9 cellular contexts compared by ENCODE assay signal in the genomic region with DNA sequence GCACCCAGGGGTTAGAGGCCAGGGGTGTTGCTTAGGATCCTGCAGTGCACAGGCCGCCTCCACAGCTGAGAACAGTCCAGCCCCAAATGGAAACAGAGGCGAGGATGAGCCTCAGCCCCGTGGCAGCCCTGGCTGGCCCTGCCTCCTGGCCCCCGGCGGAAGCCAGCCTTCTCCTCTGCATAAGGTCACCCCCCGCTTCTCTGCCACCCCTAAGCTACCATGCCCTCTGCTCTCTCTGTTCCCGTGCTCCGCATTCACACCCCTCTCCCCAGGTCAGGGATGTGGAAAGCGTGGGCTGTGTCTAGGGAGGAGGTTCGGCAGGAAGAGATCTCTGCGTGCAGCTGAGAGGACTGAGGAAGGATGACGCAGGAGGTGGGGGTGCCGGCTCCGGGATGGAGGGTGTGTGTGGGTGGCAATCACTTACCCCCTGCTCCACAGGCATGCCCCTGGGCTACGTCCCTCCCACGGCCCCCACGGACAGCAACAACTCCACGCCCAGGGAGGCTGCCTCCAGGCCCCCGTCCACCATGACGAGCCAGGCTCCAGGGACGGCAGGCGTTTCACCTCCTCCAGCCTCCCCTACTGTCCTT. TPM values are rescaled to one million over a fixed set of nuclear protein-coding genes. Genes with fewer than 3 reads are reported as not detected.
DNase-seq lines count a peak whose midpoint lies in the region; ATAC-seq and TF ChIP-seq lines count a peak whose summit lies in the region.
"Had no signal": no experiment of that assay in that cellular context is flagged by ENCODE, and none has a peak within 500 bp of the region (broad histone marks: within the 10 kb centered on the region; RNA-seq: fewer than 3 reads in every experiment).

No MANE protein-coding gene starts in this region.

- H3K4me1 Mint-ChIP-seq in activated CD8-positive, alpha-beta memory T cell treated with anti-CD3 and anti-CD28 coated beads, Interleukin-2, amount 10 ng/mL, durations not matched to agents 7 days and 5 days: no peaks in the 10 kb centered on the region

- no peak for TF ChIP-seq EP300 in upper lobe of left lung (IDR thresholded peaks at IDR 0.05)

- no peak overlapping the region for H3K56ac ChIP-seq in mesendoderm (ENCODE audit: low read length)

- no peaks in the 10 kb centered on the region for H3K36me3 Mint-ChIP-seq in activated CD8-positive, alpha-beta memory T cell treated with anti-CD3 and anti-CD28 coated beads, Interleukin-2, amount 10 ng/mL, durations not matched to agents 7 days and 5 days

- no peak overlapping the region for H2BK120ac ChIP-seq in mesendoderm (ENCODE audit: low read depth, low read length)

- H3K4me3 Mint-ChIP-seq in activated CD8-positive, alpha-beta memory T cell treated with anti-CD3 and anti-CD28 coated beads, Interleukin-2, amount 10 ng/mL, durations not matched to agents 7 days and 5 days: peak overlapping the region; percentile 21

- no peak overlapping the region for H3K18ac ChIP-seq in mesendoderm (ENCODE audit: low read length)

- H3K27me3 ChIP-seq in right atrium auricular region (no peaks in the 10 kb centered on the region), upper lobe of left lung (peaks cover 0 to 7% (median 0%) of the 10 kb centered on the region in 4 donors), mesendoderm (ENCODE audit: insufficient read depth, low read length, poor library complexity) (no peaks in the 10 kb centered on the region)

- H2BK15ac ChIP-seq in mesendoderm (replicated peaks; ENCODE audit: low read depth): no peak overlapping the region

- no peak overlapping the region for H4K5ac ChIP-seq in mesendoderm (ENCODE audit: low read length)

- H3K4me1 ChIP-seq in right atrium auricular region (peaks cover 0 to 23% of the 10 kb centered on the region in 2 donors), upper lobe of left lung (peaks cover 0 to 7% (median 0%) of the 10 kb centered on the region in 4 donors), mesendoderm (ENCODE audit: control insufficient read depth, low read depth, low read length) (no peaks in the 10 kb centered on the region)

- H3K4me2 ChIP-seq in mesendoderm (ENCODE audit: low read length): no peak overlapping the region

- H3K4ac ChIP-seq in mesendoderm (ENCODE audit: low read depth, low read length): no peak overlapping the region

- no peak overlapping the region for H3K9ac ChIP-seq in mesendoderm (ENCODE audit: low read length)

- H3K9me3 Mint-ChIP-seq in activated CD8-positive, alpha-beta memory T cell treated with anti-CD3 and anti-CD28 coated beads, Interleukin-2, amount 10 ng/mL, durations not matched to agents 7 days and 5 days (ENCODE audit: low read depth): no peaks in the 10 kb centered on the region

- H3K36me3 ChIP-seq in right atrium auricular region (no peaks in the 10 kb centered on the region), upper lobe of left lung (no peaks in the 10 kb centered on the region), mesendoderm (ENCODE audit: control insufficient read depth, insufficient read depth, low read length) (no peaks in the 10 kb centered on the region)

- TF ChIP-seq POLR2A in upper lobe of left lung (IDR thresholded peaks at IDR 0.05): no peak

- H3K23ac ChIP-seq in mesendoderm (ENCODE audit: low read length): no peak overlapping the region

- H3K79me2 ChIP-seq in mesendoderm (ENCODE audit: control insufficient read depth, insufficient read depth, low read length): no peaks in the 10 kb centered on the region

- H2BK5ac ChIP-seq in mesendoderm (ENCODE audit: low read length): no peak overlapping the region

- H3K27ac ChIP-seq in right atrium auricular region: peak overlapping the region; percentile 74 to 86
- H3K27ac ChIP-seq in upper lobe of left lung: peak overlapping the region in 3 of 4 donors; percentile 58 to 72 (median 69)
- no peak overlapping the region for H3K27ac ChIP-seq in mesendoderm (ENCODE audit: low read depth, low read length)

- ATAC-seq in activated CD8-positive, alpha-beta memory T cell treated with anti-CD3 and anti-CD28 coated beads, Interleukin-2, amount 10 ng/mL, durations not matched to agents 7 days and 5 days: peak; percentile 57
- peak; percentile 11 to 65 for ATAC-seq in upper lobe of left lung (ENCODE audit: low FRiP score in 2 of 2)

- H4K8ac ChIP-seq in mesendoderm (ENCODE audit: low read depth, low read length): no peak overlapping the region

- WGBS in upper lobe of left lung, 2 donors: 40 to 47% methylated on average over 10 to 22 of the region's 22 CpGs
- WGBS in mesendoderm (ENCODE audit: extremely low coverage, insufficient coverage, low lambda C conversion rate): no CpG with 5 or more reads among the region's 22 CpGs

- H3K27ac Mint-ChIP-seq in activated CD8-positive, alpha-beta memory T cell treated with anti-CD3 and anti-CD28 coated beads, Interleukin-2, amount 10 ng/mL, durations not matched to agents 7 days and 5 days: no peak overlapping the region

- TF ChIP-seq CTCF in right atrium auricular region (IDR thresholded peaks at IDR 0.05): no peak
- TF ChIP-seq CTCF in upper lobe of left lung (IDR thresholded peaks at IDR 0.05): no peak

- no peak for DNase-seq in activated CD8-positive, alpha-beta memory T cell treated with anti-CD3 and anti-CD28 coated beads, Interleukin-2, amount 10 ng/mL, durations not matched to agents 7 days and 5 days
- DNase-seq in activated CD8-positive, alpha-beta memory T cell treated with anti-CD3 and anti-CD28 coated beads, Interleukin-2, amount 50 U/mL, for 48 hours: no peak
- DNase-seq in right atrium auricular region (ENCODE audit: low spot score): peak; percentile 79
- peak in 1 of 2 donors; percentile 76 for DNase-seq in upper lobe of left lung
- no peak for DNase-seq in glomerular visceral epithelial cell (ENCODE audit: extremely low spot score)
- no peak for DNase-seq in mesendoderm
- DNase-seq: activated CD4-positive, alpha-beta T cell treated with anti-CD3 and anti-CD28 coated beads for 48 hours; AML-193; foreskin melanocyte had no signal

- CTCF ChIA-PET in activated CD8-positive, alpha-beta memory T cell treated with anti-CD3 and anti-CD28 coated beads, Interleukin-2, amount 10 ng/mL, durations not matched to agents 7 days and 5 days (lab: Charles Lee): interaction anchor here (0.9 to 6.4 kb wide), 4 partner anchors 10 to 137 kb away, joined by 3 to 45 read pairs (median 4); partner anchors contain the start of gene ZNF628

- H3K9me3 ChIP-seq in right atrium auricular region: no peaks in the 10 kb centered on the region
- H3K9me3 ChIP-seq in upper lobe of left lung: no peaks in the 10 kb centered on the region

- H2AK5ac ChIP-seq in mesendoderm (ENCODE audit: low read length): no peak overlapping the region

- no peaks in the 10 kb centered on the region for H3K79me1 ChIP-seq in mesendoderm (ENCODE audit: low read length)

- H3K4me3 ChIP-seq in right atrium auricular region (peak overlapping the region; percentile 23 to 44), upper lobe of left lung (peak overlapping the region in 3 of 4 donors; percentile 9 to 17 (median 14)), mesendoderm (ENCODE audit: low read length) (no peak overlapping the region)

- H3K27me3 Mint-ChIP-seq in activated CD8-positive, alpha-beta memory T cell treated with anti-CD3 and anti-CD28 coated beads, Interleukin-2, amount 10 ng/mL, durations not matched to agents 7 days and 5 days: peaks cover 5% of the 10 kb centered on the region

RNA-seq across cellular contexts. Expression of gene SSC5D, which starts 6.0 kb away (rescaled TPM):
- total RNA-seq in activated CD8-positive, alpha-beta memory T cell treated with anti-CD3 and anti-CD28 coated beads, Interleukin-2, amount 10 ng/mL, durations not matched to agents 7 days and 5 days: under 1 TPM; 0.68 to 0.79 TPM
- total RNA-seq in right atrium auricular region (1 to 10 TPM; 3.3 to 6.7 TPM), upper lobe of left lung (10 to 100 TPM in 1 of 6 donors, 1 to 10 TPM in 4, under 1 TPM in 1; 0.39 to 10.1 (median 6.7) TPM)
- polyA plus RNA-seq in mesendoderm (2013, experiment 1 of 2): 0.31 TPM
- polyA plus RNA-seq in mesendoderm (2013, experiment 2 of 2): 0.28 TPM

RNA-seq across cellular contexts. Expression of gene NAT14, which starts 9.3 kb away (rescaled TPM):
- 10 to 100 TPM; 14.6 to 23.2 TPM for total RNA-seq in activated CD8-positive, alpha-beta memory T cell treated with anti-CD3 and anti-CD28 coated beads, Interleukin-2, amount 10 ng/mL, durations not matched to agents 7 days and 5 days
- total RNA-seq in right atrium auricular region: 1 to 10 TPM; 2.3 to 7.0 TPM
- total RNA-seq in upper lobe of left lung: 10 to 100 TPM; 13.1 to 19.2 (median 16.3) TPM
- polyA plus RNA-seq in mesendoderm (2013, experiment 1 of 2): 23.8 TPM
- 26.3 TPM for polyA plus RNA-seq in mesendoderm (2013, experiment 2 of 2)

RNA-seq across cellular contexts. Expression of gene ZNF628, which starts 17.9 kb away (rescaled TPM):
- total RNA-seq in activated CD8-positive, alpha-beta memory T cell treated with anti-CD3 and anti-CD28 coated beads, Interleukin-2, amount 10 ng/mL, durations not matched to agents 7 days and 5 days: 1 to 10 TPM; 8.8 to 8.9 TPM
- total RNA-seq in right atrium auricular region (10 to 100 TPM in 1 of 2 donors, 1 to 10 TPM in 1; 5.6 to 13.2 TPM), upper lobe of left lung (10 to 100 TPM in 5 of 6 donors, 1 to 10 TPM in 1; 9.9 to 32.1 (median 12.4) TPM)
- 7.8 TPM for polyA plus RNA-seq in mesendoderm (2013, experiment 1 of 2)
- polyA plus RNA-seq in mesendoderm (2013, experiment 2 of 2): 8.9 TPM

RNA-seq across cellular contexts. Expression of gene C19orf85, which starts 29.7 kb away (rescaled TPM):
- not detected for total RNA-seq in activated CD8-positive, alpha-beta memory T cell treated with anti-CD3 and anti-CD28 coated beads, Interleukin-2, amount 10 ng/mL, durations not matched to agents 7 days and 5 days
- total RNA-seq in right atrium auricular region (not detected), upper lobe of left lung (not detected)
- 0.20 TPM for polyA plus RNA-seq in mesendoderm (2013, experiment 1 of 2)
- polyA plus RNA-seq in mesendoderm (2013, experiment 2 of 2): 0.15 TPM

RNA-seq across cellular contexts. Expression of gene ISOC2, which starts 32.8 kb away (rescaled TPM):
- total RNA-seq in activated CD8-positive, alpha-beta memory T cell treated with anti-CD3 and anti-CD28 coated beads, Interleukin-2, amount 10 ng/mL, durations not matched to agents 7 days and 5 days: 10 to 100 TPM; 28.2 to 35.7 TPM
- total RNA-seq in right atrium auricular region (10 to 100 TPM; 87.0 to 92.2 TPM), upper lobe of left lung (10 to 100 TPM in 5 of 6 donors, 1 to 10 TPM in 1; 4.2 to 44.8 (median 36.7) TPM)
- 16.5 TPM for polyA plus RNA-seq in mesendoderm (2013, experiment 1 of 2)
- 16.9 TPM for polyA plus RNA-seq in mesendoderm (2013, experiment 2 of 2)
